In genomic region chr13:24271231-24271610, GRCh38 we compare ENCODE assay signal across 8 cellular contexts. TPM values are rescaled to one million over a fixed set of nuclear protein-coding genes. Genes with fewer than 3 reads are reported as not detected.
DNase-seq lines count a peak whose midpoint lies in the region; ATAC-seq, FAIRE-seq and TF ChIP-seq lines count a peak whose summit lies in the region.

No MANE protein-coding gene starts in this region.

- DNase-seq in Caco-2 (no peak), activated B cell treated with CpG ODN at 0.5 μM for 24 hours (no peak), fibroblast of pulmonary artery (ENCODE audit: low read depth) (no peak), sigmoid colon (no peak), GM19239 (ENCODE audit: insufficient read length, low spot score) (no peak)

- no peaks in the 10 kb centered on the region for H3K9me3 Mint-ChIP-seq in Caco-2 (ENCODE audit: unreplicated experiment)
- H3K9me3 Mint-ChIP-seq in activated B cell treated with CpG ODN at 0.5 μM for 24 hours = no peaks in the 10 kb centered on the region

- TF ChIP-seq EP300 in sigmoid colon (IDR thresholded peaks at IDR 0.05) = no peak

- no peak for TF ChIP-seq POLR2A in sigmoid colon (IDR thresholded peaks at IDR 0.05)

- H3K4me3 Mint-ChIP-seq in Caco-2 (ENCODE audit: unreplicated experiment) (peak overlapping the region; percentile 53), activated B cell treated with CpG ODN at 0.5 μM for 24 hours (peak overlapping the region; percentile 87)

- H3K4me1 Mint-ChIP-seq in Caco-2 (ENCODE audit: low read depth, unreplicated experiment) = peaks cover 13% of the 10 kb centered on the region
- peaks cover 79% of the 10 kb centered on the region for H3K4me1 Mint-ChIP-seq in activated B cell treated with CpG ODN at 0.5 μM for 24 hours

- CTCF ChIA-PET in Caco-2 (lab: Charles Lee) = no interaction called here
- CTCF ChIA-PET in activated B cell treated with CpG ODN at 0.5 μM for 24 hours (lab: Charles Lee) = interaction anchor here (1.7 kb wide), 1 partner anchor 43 kb away, joined by 9 read pairs; no protein-coding TSS in a partner anchor

- no TSS peak for BruUV-seq in Caco-2 (replicated peaks; lab: Mats Ljungman, UMichigan)

- H3K27me3 Mint-ChIP-seq in Caco-2 (ENCODE audit: insufficient read depth, unreplicated experiment) = no peaks in the 10 kb centered on the region
- H3K27me3 Mint-ChIP-seq in activated B cell treated with CpG ODN at 0.5 μM for 24 hours = no peaks in the 10 kb centered on the region

- H3K36me3 Mint-ChIP-seq in Caco-2 (ENCODE audit: insufficient read depth, unreplicated experiment) = no peaks in the 10 kb centered on the region
- peaks cover 5% of the 10 kb centered on the region for H3K36me3 Mint-ChIP-seq in activated B cell treated with CpG ODN at 0.5 μM for 24 hours (ENCODE audit: low read depth)

- H3K27me3 ChIP-seq in Caco-2 (replicated peaks; ENCODE audit: control insufficient read depth, insufficient read depth, low read length) (no peaks in the 10 kb centered on the region), sigmoid colon (no peaks in the 10 kb centered on the region)

- H3K4me1 ChIP-seq in Caco-2 = peaks cover 24% of the 10 kb centered on the region
- peaks cover 0 to 48% (median 36%) of the 10 kb centered on the region in 4 donors for H3K4me1 ChIP-seq in sigmoid colon

- H3K27ac Mint-ChIP-seq in Caco-2 (ENCODE audit: unreplicated experiment) = peak overlapping the region; percentile 8
- H3K27ac Mint-ChIP-seq in activated B cell treated with CpG ODN at 0.5 μM for 24 hours = peak overlapping the region; percentile 95

- WGBS in sigmoid colon, 2 donors = 3 to 18% methylated on average over 1 of the region's 1 CpG

- TF ChIP-seq CTCF in Caco-2 (IDR thresholded peaks at IDR 0.05; ENCODE audit: insufficient read depth in 1 of 2, low read depth in 1 of 2, low read length in 1 of 2, severe bottlenecking in 1 of 2, unreplicated experiment in 1 of 2) (no peak), activated B cell treated with CpG ODN at 0.5 μM for 24 hours (IDR thresholded peaks at IDR 0.05) (no peak), fibroblast of pulmonary artery (IDR thresholded peaks at IDR 0.05; ENCODE audit: low read length, missing control alignments) (no peak), sigmoid colon (IDR thresholded peaks at IDR 0.05) (no peak)

- POLR2A ChIA-PET in Caco-2 (lab: Charles Lee) = interaction anchor here (0.5 kb wide), 1 partner anchor 111 kb away, joined by 3 read pairs; no protein-coding TSS in a partner anchor
- POLR2A ChIA-PET in activated B cell treated with CpG ODN at 0.5 μM for 24 hours (lab: Charles Lee) = interaction anchor here (1.0 to 1.4 kb wide), 3 partner anchors 18 to 896 kb away, joined by 3 to 4 read pairs (median 3); no protein-coding TSS in a partner anchor

- FAIRE-seq in GM19239 (lab: Jason Lieb, UNC) = no peak

- H3K4me3 ChIP-seq in Caco-2 (ENCODE audit: low read depth, low read length) (no peak overlapping the region), fibroblast of pulmonary artery (replicated peaks; ENCODE audit: low read depth, low read length) (peak overlapping the region; percentile 46), sigmoid colon (peak overlapping the region in 3 of 4 donors; percentile 35 to 49 (median 47))

- H3K9me3 ChIP-seq in Caco-2 (no peaks in the 10 kb centered on the region), sigmoid colon (no peaks in the 10 kb centered on the region)

- ATAC-seq in activated B cell treated with CpG ODN at 0.5 μM for 24 hours (ENCODE audit: low read depth) (no peak), HG03025 (IDR thresholded peaks at IDR 0.05; ENCODE audit: low FRiP score, unreplicated experiment) (no peak), HG02840 (IDR thresholded peaks at IDR 0.05; ENCODE audit: low FRiP score, unreplicated experiment) (no peak), GM19397 (IDR thresholded peaks at IDR 0.05; ENCODE audit: unreplicated experiment) (no peak)

- peak overlapping the region; percentile 82 to 91 (median 87) for H3K27ac ChIP-seq in sigmoid colon

- intact Hi-C loops in Caco-2 (cut with micrococcal nuclease; ENCODE audit: unreplicated experiment) (no loop called here), activated B cell treated with CpG ODN at 0.5 μM for 24 hours (cut with micrococcal nuclease) (loop anchor here (1.0 to 10.0 kb wide), 9 partner anchors 42 to 694 kb away; partner anchors contain the start of genes MIPEP, PARP4 and SPATA13), sigmoid colon (cut with DNase I) (no loop called here)

- H3K36me3 ChIP-seq in Caco-2 (ENCODE audit: control insufficient read depth, insufficient read depth, low read length) = no peaks in the 10 kb centered on the region; the same call in 1 of the 2 replicates
- no peaks in the 10 kb centered on the region for H3K36me3 ChIP-seq in sigmoid colon

RNA-seq across cellular contexts. Expression of gene C1QTNF9, which starts 38.2 kb away (rescaled TPM):
- total RNA-seq in Caco-2 (2022) = not detected in 2 replicates
- not detected in 2 replicates for total RNA-seq in activated B cell treated with CpG ODN at 0.5 μM for 24 hours
- total RNA-seq in sigmoid colon = 1 to 10 TPM in 1 of 4 donors, under 1 TPM in 1, not detected in 2; 0.82 to 2.2 TPM
- under 1 TPM in 1 of 3 donors, not detected in 2; 0.19 TPM for polyA plus RNA-seq in sigmoid colon
